In genomic region chr6:122476131-122476530, GRCh38 we compare ENCODE assay signal across 8 cellular contexts. TPM values are rescaled to one million over a fixed set of nuclear protein-coding genes. Genes with fewer than 3 reads are reported as not detected.
DNase-seq lines count a peak whose midpoint lies in the region; ATAC-seq, FAIRE-seq and TF ChIP-seq lines count a peak whose summit lies in the region.

No MANE protein-coding gene starts in this region.

- peaks cover 4% of the 10 kb centered on the region for H3K79me2 ChIP-seq in endothelial cell of umbilical vein (ENCODE audit: control insufficient read depth, insufficient read depth, low read length)
- peaks cover 6% of the 10 kb centered on the region for H3K79me2 ChIP-seq in smooth muscle cell (ENCODE audit: low read depth)

- no peak overlapping the region for H3K4me3 ChIP-seq in endothelial cell of umbilical vein (replicated peaks in 1 of 3; ENCODE audit: insufficient read depth in 1 of 3, low read depth in 1 of 3, low read length in 3 of 3)
- H3K4me3 ChIP-seq in smooth muscle cell, result no peak overlapping the region

- H4K20me1 ChIP-seq in endothelial cell of umbilical vein (replicated peaks; ENCODE audit: control insufficient read depth, extremely low read depth, insufficient read depth, low read length), result no peaks in the 10 kb centered on the region
- H4K20me1 ChIP-seq in smooth muscle cell (ENCODE audit: low read depth), result no peaks in the 10 kb centered on the region

- CTCF ChIA-PET in endothelial cell of umbilical vein (lab: Charles Lee), result interaction anchor here (1.8 to 3.0 kb wide), 3 partner anchors 9 to 251 kb away, joined by 5 to 41 read pairs (median 10); no protein-coding TSS in a partner anchor

- TF ChIP-seq CTCF in endothelial cell of umbilical vein (IDR thresholded peaks at IDR 0.05; ENCODE audit: extremely low read depth in 1 of 2, insufficient read depth in 1 of 2, low read depth in 1 of 2, low read length in 2 of 2) (peak; percentile 5 to 24), smooth muscle cell (IDR thresholded peaks at IDR 0.05; ENCODE audit: borderline replicate concordance, insufficient read depth, poor library complexity, severe bottlenecking) (peak; percentile 70)

- DNase-seq in NCI-H345 (lab: John Stamatoyannopoulos, UW) (peak; percentile 6), NCI-H345 treated with DMSO at 0.1 percent for 48 hours (lab: John Stamatoyannopoulos, UW; ENCODE audit: unreplicated experiment) (no peak), NCI-H748 treated with DMSO at 0.1 percent for 48 hours (lab: John Stamatoyannopoulos, UW) (peak; percentile 48), endothelial cell of umbilical vein (ENCODE audit: low read depth, low spot score) (peak; percentile 42), smooth muscle cell (lab: John Stamatoyannopoulos, UW; ENCODE audit: unreplicated experiment) (no peak), NCI-H510A treated with DMSO at 0.1 percent for 48 hours (lab: John Stamatoyannopoulos, UW) (no peak), GM12891 (ENCODE audit: insufficient read length, low spot score) (no peak)

- no peak for ATAC-seq in GM18870 (IDR thresholded peaks at IDR 0.05; ENCODE audit: unreplicated experiment)

- no peaks in the 10 kb centered on the region for H3F3A ChIP-seq in smooth muscle cell (ENCODE audit: low read depth)

- H3K36me3 ChIP-seq in endothelial cell of umbilical vein (ENCODE audit: control insufficient read depth in 2 of 2, extremely low read depth in 1 of 2, insufficient read depth in 2 of 2, low read length in 2 of 2) (no peaks in the 10 kb centered on the region), smooth muscle cell (ENCODE audit: low read depth) (no peaks in the 10 kb centered on the region)

- POLR2A ChIA-PET in endothelial cell of umbilical vein (lab: Charles Lee), result no interaction called here

- H3K9me1 ChIP-seq in endothelial cell of umbilical vein (replicated peaks; ENCODE audit: control insufficient read depth, extremely low read depth, insufficient read depth, low read length), result no peaks in the 10 kb centered on the region

- H3K9ac ChIP-seq in endothelial cell of umbilical vein (replicated peaks; ENCODE audit: extremely low read depth, insufficient read depth, low read length), result no peak overlapping the region
- no peak overlapping the region for H3K9ac ChIP-seq in smooth muscle cell (ENCODE audit: low read depth)

- dilution Hi-C loops in endothelial cell of umbilical vein (cut with MboI; ENCODE audit: extremely low pct_ligation_motif_present, low sequenced_read_pairs), result no loop called here

- FAIRE-seq in endothelial cell of umbilical vein (lab: Jason Lieb, UNC), result peak; percentile 37
- no peak for FAIRE-seq in GM12891 (lab: Jason Lieb, UNC)

- no peak overlapping the region for H2AFZ ChIP-seq in endothelial cell of umbilical vein (ENCODE audit: low read depth, low read length)
- no peak overlapping the region for H2AFZ ChIP-seq in smooth muscle cell (ENCODE audit: low read depth)

- intact Hi-C loops in endothelial cell of umbilical vein (cut with micrococcal nuclease), result loop anchor here (1.0 to 5.0 kb wide), 3 partner anchors 54 to 363 kb away; no protein-coding TSS in a partner anchor

- H3K4me2 ChIP-seq in endothelial cell of umbilical vein (ENCODE audit: insufficient read depth, low read length) (no peak overlapping the region), smooth muscle cell (no peak overlapping the region)

- H3K9me3 ChIP-seq in endothelial cell of umbilical vein (replicated peaks; ENCODE audit: control insufficient read depth, insufficient read depth, low read length) (no peaks in the 10 kb centered on the region), smooth muscle cell (replicated peaks; ENCODE audit: low read depth) (no peaks in the 10 kb centered on the region)

- H3K27ac ChIP-seq in endothelial cell of umbilical vein (ENCODE audit: insufficient read depth, low read depth, low read length) (no peak overlapping the region), smooth muscle cell (ENCODE audit: low read depth) (no peak overlapping the region)

- TF ChIP-seq POLR2A in endothelial cell of umbilical vein (IDR thresholded peaks at IDR 0.05; ENCODE audit: low read depth, low read length), result no peak
- no peak for TF ChIP-seq POLR2A in GM12891 (IDR thresholded peaks at IDR 0.05; ENCODE audit: low read depth, low read length)

- BruUV-seq in endothelial cell of umbilical vein (replicated peaks; lab: Mats Ljungman, UMichigan), result no TSS peak

- H3K4me1 ChIP-seq in endothelial cell of umbilical vein (ENCODE audit: control insufficient read depth, extremely low read depth, insufficient read depth, low read length) (no peaks in the 10 kb centered on the region), smooth muscle cell (ENCODE audit: low read depth) (peaks cover 6% of the 10 kb centered on the region)

- H3K27me3 ChIP-seq in endothelial cell of umbilical vein (ENCODE audit: control insufficient read depth in 2 of 2, insufficient read depth in 2 of 2, low read length in 2 of 2) (no peaks in the 10 kb centered on the region), smooth muscle cell (ENCODE audit: low read depth) (no peaks in the 10 kb centered on the region)

TF ChIP-seq in endothelial cell of umbilical vein, 7 proteins besides CTCF, POLR2A, EP300 and RAD21:
- no peak for TF ChIP-seq GATA2 (IDR thresholded peaks at IDR 0.05; ENCODE audit: insufficient read depth, insufficient read length, low read depth, low read length)
- TF ChIP-seq POLR2AphosphoS5 (IDR thresholded peaks at IDR 0.05; ENCODE audit: insufficient read depth, low read depth, low read length), result no peak
- TF ChIP-seq EZH2 (IDR thresholded peaks at IDR 0.05; ENCODE audit: borderline replicate concordance, low read depth, low read length, severe bottlenecking), result no peak
- TF ChIP-seq MAX (IDR thresholded peaks at IDR 0.05; ENCODE audit: insufficient read depth, insufficient read length), result no peak
- TF ChIP-seq JUN (IDR thresholded peaks at IDR 0.05; ENCODE audit: borderline replicate concordance, insufficient read depth, insufficient read length, low read depth), result no peak
- TF ChIP-seq FOS (IDR thresholded peaks at IDR 0.05; ENCODE audit: borderline replicate concordance, insufficient read depth, low read length), result no peak
- TF ChIP-seq MYC (IDR thresholded peaks at IDR 0.05; ENCODE audit: low read depth, low read length), result no peak

TF ChIP-seq in GM12891, 5 proteins besides CTCF, POLR2A, EP300 and RAD21:
- TF ChIP-seq TAF1 (IDR thresholded peaks at IDR 0.05; ENCODE audit: low read depth, low read length) (no peak), SPI1 (IDR thresholded peaks at IDR 0.05; ENCODE audit: low read depth, low read length) (no peak), POU2F2 (IDR thresholded peaks at IDR 0.05; ENCODE audit: low read depth, low read length) (no peak), PAX5 (IDR thresholded peaks at IDR 0.05; ENCODE audit: insufficient read depth, low read length, severe bottlenecking) (no peak), POLR2AphosphoS5 (IDR thresholded peaks at IDR 0.05; ENCODE audit: low read depth, low read length) (no peak)

RNA-seq across cellular contexts. Expression of gene SERINC1, which starts 4.5 kb away (rescaled TPM):
- total RNA-seq in endothelial cell of umbilical vein, result 76.5 and 82.0 TPM in 2 replicates
- 29.4 and 40.4 TPM in 2 replicates for polyA plus RNA-seq in endothelial cell of umbilical vein
- polyA plus RNA-seq in endothelial cell of umbilical vein (2011; cell fraction: cytosol; rRNA removed), result 35.4 and 35.6 TPM in 2 replicates
- polyA plus RNA-seq in endothelial cell of umbilical vein (2011; cell fraction: nucleus; rRNA removed), result 21.3 and 28.9 TPM in 2 replicates
- polyA plus RNA-seq in endothelial cell of umbilical vein (2012), result 81.5 and 99.1 TPM in 2 replicates
- 116 and 119 TPM in 2 replicates for polyA minus RNA-seq in endothelial cell of umbilical vein
- 28.8 TPM for polyA minus RNA-seq in endothelial cell of umbilical vein (2011; cell fraction: cytosol; rRNA and poly(A)+ RNA removed)
- 39.7 and 57.5 TPM in 2 replicates for polyA minus RNA-seq in endothelial cell of umbilical vein (2011; cell fraction: nucleus; rRNA and poly(A)+ RNA removed)
- total RNA-seq in smooth muscle cell, result 233 and 301 TPM in 2 replicates
- polyA plus RNA-seq in smooth muscle cell, result 136 and 144 TPM in 2 replicates
- 24.6 TPM for polyA plus RNA-seq in GM12891 (2012; ENCODE audit: low read depth, missing spikeins)

Comparison
In these comparisons a context has a peak if more than half of its experiments do, and no peak if none do; other contexts are left out.
1. DNase-seq: peak in NCI-H345 (single experiment), NCI-H748 treated with DMSO at 0.1 percent for 48 hours (single experiment) and endothelial cell of umbilical vein (single experiment); none in NCI-H345 treated with DMSO at 0.1 percent for 48 hours (single experiment), smooth muscle cell (single experiment), NCI-H510A treated with DMSO at 0.1 percent for 48 hours (single experiment) and GM12891 (single experiment).